ENCODE assay signal across 14 cellular contexts in the genomic region with DNA sequence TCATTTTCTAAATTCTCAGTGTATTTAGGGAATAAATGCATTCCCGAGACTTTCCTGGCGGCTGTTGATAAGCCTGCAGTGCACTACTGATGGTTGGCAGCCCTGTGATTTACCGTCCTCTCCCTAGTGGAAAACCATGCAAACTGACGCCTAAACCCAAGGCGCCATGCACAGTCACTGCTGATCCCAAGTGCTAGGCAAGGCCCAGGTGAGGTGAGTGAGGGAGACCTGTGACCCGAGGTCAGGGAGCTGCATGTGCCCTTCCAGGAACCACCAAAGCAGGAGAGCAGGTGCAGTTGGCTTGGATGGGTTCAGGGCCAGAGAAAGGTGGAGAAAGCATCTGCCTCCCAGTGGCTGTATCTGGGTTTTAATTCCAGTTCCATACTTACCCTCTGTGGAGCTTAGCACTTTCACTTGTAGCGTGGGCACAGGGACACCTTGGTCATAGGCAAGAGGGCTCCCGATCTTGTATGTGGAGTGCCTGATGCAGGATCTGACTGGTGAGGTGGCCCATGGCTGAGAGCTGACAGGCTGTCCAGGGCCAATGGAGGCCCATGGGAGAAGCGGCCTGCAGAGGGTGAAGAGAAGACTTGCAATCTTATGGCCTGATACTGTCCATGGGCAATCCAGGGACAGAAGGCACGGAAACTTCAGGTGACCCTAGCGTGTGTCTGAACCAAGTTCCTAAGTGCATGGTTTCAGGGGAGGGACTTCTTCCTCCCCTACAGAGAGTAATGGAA.
DNase-seq lines count a peak whose midpoint lies in the region; ATAC-seq, FAIRE-seq and TF ChIP-seq lines count a peak whose summit lies in the region.
"Had no signal": no experiment of that assay in that cellular context is flagged by ENCODE, and none has a peak within 500 bp of the region (broad histone marks: within the 10 kb centered on the region; RNA-seq: fewer than 3 reads in every experiment).

No MANE protein-coding gene starts in this region.

- H3K27ac ChIP-seq in K562 (ENCODE audit: extremely low read depth, low read depth, low read length) (no peak overlapping the region), vagina (no peak overlapping the region)

- TF ChIP-seq EP300 in K562 (IDR thresholded peaks at IDR 0.05; ENCODE audit: low read length) = no peak

- FAIRE-seq in K562 (lab: Jason Lieb, UNC) = no peak
- FAIRE-seq: RCC 7860 had no signal

- H3K9me3 Mint-ChIP-seq in nephron progenitor cell = no peaks in the 10 kb centered on the region
- H3K9me3 Mint-ChIP-seq in natural killer cell treated with Interleukin-12 subunit alpha and Interleukin-12 subunit beta and Interleukin-15 and Interleukin-18, amount 100 ng/mL, for 72 hours = no peaks in the 10 kb centered on the region
- H3K9me3 Mint-ChIP-seq: CD8-positive, alpha-beta memory T cell had no signal

- peaks cover 3% of the 10 kb centered on the region for H3K27me3 Mint-ChIP-seq in nephron progenitor cell (ENCODE audit: low read depth, poor library complexity)
- peaks cover 4 to 11% of the 10 kb centered on the region in 2 donors for H3K27me3 Mint-ChIP-seq in natural killer cell treated with Interleukin-12 subunit alpha and Interleukin-12 subunit beta and Interleukin-15 and Interleukin-18, amount 100 ng/mL, for 72 hours

- H3K27ac Mint-ChIP-seq in nephron progenitor cell = peak overlapping the region; percentile 16
- no peak overlapping the region for H3K27ac Mint-ChIP-seq in natural killer cell treated with Interleukin-12 subunit alpha and Interleukin-12 subunit beta and Interleukin-15 and Interleukin-18, amount 100 ng/mL, for 72 hours
- H3K27ac Mint-ChIP-seq: CD8-positive, alpha-beta memory T cell had no signal

- in situ Hi-C loops in K562 (cut with MboI) = no loop called here

- H3K27me3 ChIP-seq in K562 (ENCODE audit: control insufficient read depth in 2 of 2, insufficient read depth in 2 of 2, low read length in 2 of 2) (peaks cover 13 to 62% of the 10 kb centered on the region in 2 experiments), vagina (no peaks in the 10 kb centered on the region)
- H3K27me3 ChIP-seq: BE2C had no signal

- H3K36me3 Mint-ChIP-seq in nephron progenitor cell (ENCODE audit: low read depth) = no peaks in the 10 kb centered on the region
- no peaks in the 10 kb centered on the region for H3K36me3 Mint-ChIP-seq in natural killer cell treated with Interleukin-12 subunit alpha and Interleukin-12 subunit beta and Interleukin-15 and Interleukin-18, amount 100 ng/mL, for 72 hours

- H3K4me3 ChIP-seq in K562 (no peak overlapping the region), vagina (no peak overlapping the region)

- TF ChIP-seq POLR2A in K562 (conservative IDR thresholded peaks at IDR 0.05) = no peak
- no peak for TF ChIP-seq POLR2A in vagina (IDR thresholded peaks at IDR 0.05)

- H3K36me3 ChIP-seq in K562 (ENCODE audit: control insufficient read depth, insufficient read depth, low read length) (no peaks in the 10 kb centered on the region), vagina (no peaks in the 10 kb centered on the region)
- H3K36me3 ChIP-seq: BE2C had no signal

- no peak for TF ChIP-seq CTCF in K562 (IDR thresholded peaks at IDR 0.05 in 2 of 3, conservative IDR thresholded peaks at IDR 0.05 in 1 of 3; ENCODE audit: insufficient read depth in 2 of 3, low read depth in 1 of 3, low read length in 3 of 3)
- no peak for TF ChIP-seq CTCF in nephron progenitor cell (IDR thresholded peaks at IDR 0.05)
- no peak for TF ChIP-seq CTCF in vagina (IDR thresholded peaks at IDR 0.05)

- no TSS peak for BruUV-seq in K562 (replicated peaks; lab: Mats Ljungman, UMichigan)

- H3K4me1 ChIP-seq in K562 (replicated peaks in 1 of 2; ENCODE audit: control insufficient read depth in 2 of 2, insufficient read depth in 2 of 2, low read length in 2 of 2) = no peaks in the 10 kb centered on the region
- peaks cover 48% of the 10 kb centered on the region for H3K4me1 ChIP-seq in vagina
- H3K4me1 ChIP-seq: BE2C had no signal

- CTCF ChIA-PET in K562 (lab: Yijun Ruan, JAX; ENCODE audit: low intra/inter-chr PET ratio) = no interaction called here

- POLR2A ChIA-PET in K562 (lab: Yijun Ruan, JAX) = interaction anchor here (0.6 kb wide), 1 partner anchor 17 kb away, joined by 3 read pairs; no protein-coding TSS in a partner anchor

- ATAC-seq in left cardiac atrium (no peak), K562 (no peak)
- ATAC-seq in natural killer cell treated with Interleukin-12 subunit alpha and Interleukin-12 subunit beta and Interleukin-15 and Interleukin-18, amount 100 ng/mL, for 72 hours = no peak

- H3K4me2 ChIP-seq in K562 (ENCODE audit: insufficient read depth, low read length) = no peak overlapping the region

- no peak for TF ChIP-seq RAD21 in K562 (CRISPR knock-in tag; conservative IDR thresholded peaks at IDR 0.05 in 1 of 2, IDR thresholded peaks at IDR 0.05 in 1 of 2)

- no peaks in the 10 kb centered on the region for H3K9me3 ChIP-seq in K562 (replicated peaks; ENCODE audit: control insufficient read depth, insufficient read depth, low read depth, low read length)
- no peaks in the 10 kb centered on the region for H3K9me3 ChIP-seq in vagina
- H3K9me3 ChIP-seq: BE2C had no signal

- H3K79me2 ChIP-seq in K562 (ENCODE audit: control insufficient read depth, insufficient read depth, low read length) = no peaks in the 10 kb centered on the region

- H4K20me1 ChIP-seq in K562 (replicated peaks; ENCODE audit: control insufficient read depth, insufficient read depth, low read length) = no peaks in the 10 kb centered on the region; the same call in 1 of the 2 replicates

- intact Hi-C loops in left cardiac atrium (cut with DNase I) (no loop called here), cardiac septum (cut with DNase I) (no loop called here), K562 (cut with micrococcal nuclease) (no loop called here), vagina (cut with DNase I) (no loop called here)

- H3K4me1 Mint-ChIP-seq in nephron progenitor cell = peaks cover 69% of the 10 kb centered on the region
- peaks cover 0 to 7% of the 10 kb centered on the region in 2 donors for H3K4me1 Mint-ChIP-seq in natural killer cell treated with Interleukin-12 subunit alpha and Interleukin-12 subunit beta and Interleukin-15 and Interleukin-18, amount 100 ng/mL, for 72 hours (ENCODE audit: low read depth in 2 of 2)

- H3K9ac ChIP-seq in K562 (ENCODE audit: insufficient read depth in 1 of 2, low read depth in 2 of 2, low read length in 2 of 2) = no peak overlapping the region

- 12% methylated on average over 11 of the region's 11 CpGs for WGBS in K562 (ENCODE audit: insufficient coverage, low coverage, missing lambda C conversion rate)

- no peak overlapping the region for H2AFZ ChIP-seq in K562 (ENCODE audit: low read depth, low read length)

- no peak overlapping the region for H3K4me3 Mint-ChIP-seq in nephron progenitor cell
- no peak overlapping the region for H3K4me3 Mint-ChIP-seq in natural killer cell treated with Interleukin-12 subunit alpha and Interleukin-12 subunit beta and Interleukin-15 and Interleukin-18, amount 100 ng/mL, for 72 hours
- H3K4me3 Mint-ChIP-seq: CD8-positive, alpha-beta memory T cell had no signal

- H3K9me1 ChIP-seq in K562 (ENCODE audit: control insufficient read depth, insufficient read depth, low read length) = peaks cover 4% of the 10 kb centered on the region

- DNase-seq in left cardiac atrium = peak; percentile 4
- no peak for DNase-seq in cardiac septum (ENCODE audit: low spot score)
- DNase-seq in K562 (ENCODE audit: extremely low read depth in 1 of 4, low spot score in 3 of 4) = no peak
- DNase-seq in nephron progenitor cell = no peak
- DNase-seq in natural killer cell treated with Interleukin-12 subunit alpha and Interleukin-12 subunit beta and Interleukin-15 and Interleukin-18, amount 100 ng/mL, for 72 hours (ENCODE audit: low spot score) = no peak
- no peak for DNase-seq in vagina (ENCODE audit: extremely low spot score in 2 of 2)
- DNase-seq in COLO829 (ENCODE audit: low spot score) = no peak
- DNase-seq: BE2C; CD8-positive, alpha-beta memory T cell; NCI-H1105; NCI-H1694 treated with DMSO at 0.1 percent for 48 hours; NCI-H446; SIG-M5 had no signal

TF ChIP-seq in K562, 482 proteins besides CTCF, POLR2A, EP300 and RAD21:
- TF ChIP-seq, protein P1, sequence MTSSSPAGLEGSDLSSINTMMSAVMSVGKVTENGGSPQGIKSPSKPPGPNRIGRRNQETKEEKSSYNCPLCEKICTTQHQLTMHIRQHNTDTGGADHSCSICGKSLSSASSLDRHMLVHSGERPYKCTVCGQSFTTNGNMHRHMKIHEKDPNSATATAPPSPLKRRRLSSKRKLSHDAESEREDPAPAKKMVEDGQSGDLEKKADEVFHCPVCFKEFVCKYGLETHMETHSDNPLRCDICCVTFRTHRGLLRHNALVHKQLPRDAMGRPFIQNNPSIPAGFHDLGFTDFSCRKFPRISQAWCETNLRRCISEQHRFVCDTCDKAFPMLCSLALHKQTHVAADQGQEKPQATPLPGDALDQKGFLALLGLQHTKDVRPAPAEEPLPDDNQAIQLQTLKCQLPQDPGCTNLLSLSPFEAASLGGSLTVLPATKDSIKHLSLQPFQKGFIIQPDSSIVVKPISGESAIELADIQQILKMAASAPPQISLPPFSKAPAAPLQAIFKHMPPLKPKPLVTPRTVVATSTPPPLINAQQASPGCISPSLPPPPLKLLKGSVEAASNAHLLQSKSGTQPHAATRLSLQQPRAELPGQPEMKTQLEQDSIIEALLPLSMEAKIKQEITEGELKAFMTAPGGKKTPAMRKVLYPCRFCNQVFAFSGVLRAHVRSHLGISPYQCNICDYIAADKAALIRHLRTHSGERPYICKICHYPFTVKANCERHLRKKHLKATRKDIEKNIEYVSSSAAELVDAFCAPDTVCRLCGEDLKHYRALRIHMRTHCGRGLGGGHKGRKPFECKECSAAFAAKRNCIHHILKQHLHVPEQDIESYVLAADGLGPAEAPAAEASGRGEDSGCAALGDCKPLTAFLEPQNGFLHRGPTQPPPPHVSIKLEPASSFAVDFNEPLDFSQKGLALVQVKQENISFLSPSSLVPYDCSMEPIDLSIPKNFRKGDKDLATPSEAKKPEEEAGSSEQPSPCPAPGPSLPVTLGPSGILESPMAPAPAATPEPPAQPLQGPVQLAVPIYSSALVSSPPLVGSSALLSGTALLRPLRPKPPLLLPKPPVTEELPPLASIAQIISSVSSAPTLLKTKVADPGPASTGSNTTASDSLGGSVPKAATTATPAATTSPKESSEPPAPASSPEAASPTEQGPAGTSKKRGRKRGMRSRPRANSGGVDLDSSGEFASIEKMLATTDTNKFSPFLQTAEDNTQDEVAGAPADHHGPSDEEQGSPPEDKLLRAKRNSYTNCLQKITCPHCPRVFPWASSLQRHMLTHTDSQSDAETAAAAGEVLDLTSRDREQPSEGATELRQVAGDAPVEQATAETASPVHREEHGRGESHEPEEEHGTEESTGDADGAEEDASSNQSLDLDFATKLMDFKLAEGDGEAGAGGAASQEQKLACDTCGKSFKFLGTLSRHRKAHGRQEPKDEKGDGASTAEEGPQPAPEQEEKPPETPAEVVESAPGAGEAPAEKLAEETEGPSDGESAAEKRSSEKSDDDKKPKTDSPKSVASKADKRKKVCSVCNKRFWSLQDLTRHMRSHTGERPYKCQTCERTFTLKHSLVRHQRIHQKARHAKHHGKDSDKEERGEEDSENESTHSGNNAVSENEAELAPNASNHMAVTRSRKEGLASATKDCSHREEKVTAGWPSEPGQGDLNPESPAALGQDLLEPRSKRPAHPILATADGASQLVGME (CRISPR knock-in tag; IDR thresholded peaks at IDR 0.05) = 0 out of 2 replicates have a peak, but pooled peaks have one; percentile 6
- TF ChIP-seq RHOXF2B (CRISPR knock-in tag; conservative IDR thresholded peaks at IDR 0.05) = no peak
